1 cellular context compared by ENCODE assay signal in genomic region chr1:50959913-50960844, GRCh38.
TF ChIP-seq lines count a peak whose summit lies in the region.

FAF1 (minus strand) TSS chr1:50960267; CDS start chr1:50959811, 456 bp downstream.

TF ChIP-seq in HepG2, 621 proteins besides CTCF, POLR2A, EP300 and RAD21 (continued from another document and continues in another):
- TF ChIP-seq GABPB1 (CRISPR knock-in tag; IDR thresholded peaks at IDR 0.05) (peak; percentile 94), FOXO4 (CRISPR knock-in tag; conservative IDR thresholded peaks at IDR 0.05) (no peak), CENPT (CRISPR knock-in tag; IDR thresholded peaks at IDR 0.05; ENCODE audit: low read depth) (no peak), ATF7-NPFF (CRISPR knock-in tag; IDR thresholded peaks at IDR 0.05; ENCODE audit: low read depth) (peak; percentile 68), ZBTB1 (CRISPR knock-in tag; IDR thresholded peaks at IDR 0.05; ENCODE audit: borderline replicate concordance) (no peak), ZNF770 (CRISPR knock-in tag; IDR thresholded peaks at IDR 0.05) (peak; percentile 72), ZSCAN29 (CRISPR knock-in tag; conservative IDR thresholded peaks at IDR 0.05) (no peak), NFIC (IDR thresholded peaks at IDR 0.05; ENCODE audit: low read length) (peak; percentile 29; the same call in 1 of the 2 replicates), ZNF12 (CRISPR knock-in tag; IDR thresholded peaks at IDR 0.05) (no peak), RFX5 (IDR thresholded peaks at IDR 0.05; ENCODE audit: low read depth, low read length) (no peak), ZNF33A (CRISPR knock-in tag; IDR thresholded peaks at IDR 0.05; ENCODE audit: borderline replicate concordance) (no peak), ZNF30 (CRISPR knock-in tag; IDR thresholded peaks at IDR 0.05) (no peak), HOXA5 (CRISPR knock-in tag; IDR thresholded peaks at IDR 0.05) (peak; percentile 55; the same call in 1 of the 2 replicates), MTERF4 (CRISPR knock-in tag; IDR thresholded peaks at IDR 0.05) (no peak), CBX1 (IDR thresholded peaks at IDR 0.05; ENCODE audit: low read depth) (peak; percentile 71), HNRNPK (IDR thresholded peaks at IDR 0.05; ENCODE audit: low read depth, low read length, poor library complexity, severe bottlenecking) (peak; percentile 37), MEIS1 (CRISPR knock-in tag; IDR thresholded peaks at IDR 0.05; ENCODE audit: borderline replicate concordance) (peak; percentile 66; the same call in 1 of the 2 replicates), ZFP82 (CRISPR knock-in tag; IDR thresholded peaks at IDR 0.05; ENCODE audit: borderline replicate concordance) (peak; percentile 81; the same call in 1 of the 2 replicates), NKX3-1 (CRISPR knock-in tag; IDR thresholded peaks at IDR 0.05) (0 out of 2 replicates have a peak, but pooled peaks have one; percentile 54), SP5 (CRISPR knock-in tag; IDR thresholded peaks at IDR 0.05; ENCODE audit: borderline replicate concordance, low read depth) (peak; percentile 61), AHR (CRISPR knock-in tag; IDR thresholded peaks at IDR 0.05) (no peak), ZKSCAN5 (CRISPR knock-in tag; IDR thresholded peaks at IDR 0.05) (no peak), ZNF362 (CRISPR knock-in tag; IDR thresholded peaks at IDR 0.05; ENCODE audit: borderline replicate concordance) (0 out of 2 replicates have a peak, but pooled peaks have one; percentile 34), ZNF703 (CRISPR knock-in tag; IDR thresholded peaks at IDR 0.05; ENCODE audit: borderline replicate concordance) (no peak), ELK4 (CRISPR knock-in tag; IDR thresholded peaks at IDR 0.05; ENCODE audit: borderline replicate concordance) (no peak), MED8 (CRISPR knock-in tag; IDR thresholded peaks at IDR 0.05; ENCODE audit: insufficient replicate concordance) (no peak), POGZ (CRISPR knock-in tag; IDR thresholded peaks at IDR 0.05) (peak; percentile 98), HOXA3 (CRISPR knock-in tag; IDR thresholded peaks at IDR 0.05) (peak; percentile 96), ZNF878 (CRISPR knock-in tag; IDR thresholded peaks at IDR 0.05) (no peak), ZNF468 (CRISPR knock-in tag; IDR thresholded peaks at IDR 0.05) (no peak), TAF15 (IDR thresholded peaks at IDR 0.05; ENCODE audit: low read depth, low read length, poor library complexity, severe bottlenecking) (no peak), ZBTB7B (CRISPR knock-in tag; IDR thresholded peaks at IDR 0.05) (0 out of 2 replicates have a peak, but pooled peaks have one; percentile 20), ZNF256 (CRISPR knock-in tag; conservative IDR thresholded peaks at IDR 0.05) (0 out of 2 replicates have a peak, but pooled peaks have one; percentile 46), ETV5 (CRISPR knock-in tag; IDR thresholded peaks at IDR 0.05; ENCODE audit: borderline replicate concordance) (peak; percentile 69; the same call in 1 of the 2 replicates), RBM22 (optimal IDR thresholded peaks at IDR 0.05; ENCODE audit: low read length) (no peak), XBP1 (CRISPR knock-in tag; IDR thresholded peaks at IDR 0.05) (no peak), ZFY (CRISPR knock-in tag; IDR thresholded peaks at IDR 0.05) (peak; percentile 80), NR0B2 (CRISPR knock-in tag; IDR thresholded peaks at IDR 0.05) (peak; percentile 87; the same call in 1 of the 2 replicates), ARNTL (CRISPR knock-in tag; IDR thresholded peaks at IDR 0.05) (peak; percentile 79), ZMAT3 (CRISPR knock-in tag; conservative IDR thresholded peaks at IDR 0.05) (peak; percentile 96; the same call in 1 of the 2 replicates), NFE2L2 (IDR thresholded peaks at IDR 0.05; ENCODE audit: low read length) (no peak), RFXANK (CRISPR knock-in tag; IDR thresholded peaks at IDR 0.05) (0 out of 2 replicates have a peak, but pooled peaks have one; percentile 69), GPBP1L1 (CRISPR knock-in tag; IDR thresholded peaks at IDR 0.05) (no peak), HMG20B (CRISPR knock-in tag; conservative IDR thresholded peaks at IDR 0.05) (0 out of 2 replicates have a peak, but pooled peaks have one; percentile 50), GATA4 (IDR thresholded peaks at IDR 0.05; ENCODE audit: borderline replicate concordance, low read depth) (no peak), NR1H2 (CRISPR knock-in tag; IDR thresholded peaks at IDR 0.05; ENCODE audit: borderline replicate concordance, low read depth) (no peak), ZNF446 (CRISPR knock-in tag; IDR thresholded peaks at IDR 0.05) (no peak), MED13 (CRISPR knock-in tag; IDR thresholded peaks at IDR 0.05) (no peak), ZNF407 (CRISPR knock-in tag; IDR thresholded peaks at IDR 0.05; ENCODE audit: not compliant biosample characterization) (peak; percentile 61), XRCC5 (optimal IDR thresholded peaks at IDR 0.05; ENCODE audit: low read length) (peak; percentile 88), HES4 (CRISPR knock-in tag; IDR thresholded peaks at IDR 0.05; ENCODE audit: borderline replicate concordance) (no peak), KDM6A (CRISPR knock-in tag; IDR thresholded peaks at IDR 0.05; ENCODE audit: low read depth) (no peak), ZNF138 (CRISPR knock-in tag; IDR thresholded peaks at IDR 0.05; ENCODE audit: low read depth) (no peak; the same call in 1 of the 2 replicates), LCORL (IDR thresholded peaks at IDR 0.05) (no peak), LCORL (CRISPR knock-in tag; IDR thresholded peaks at IDR 0.05) (peak; percentile 56; the same call in 1 of the 2 replicates)
